In the genomic region with DNA sequence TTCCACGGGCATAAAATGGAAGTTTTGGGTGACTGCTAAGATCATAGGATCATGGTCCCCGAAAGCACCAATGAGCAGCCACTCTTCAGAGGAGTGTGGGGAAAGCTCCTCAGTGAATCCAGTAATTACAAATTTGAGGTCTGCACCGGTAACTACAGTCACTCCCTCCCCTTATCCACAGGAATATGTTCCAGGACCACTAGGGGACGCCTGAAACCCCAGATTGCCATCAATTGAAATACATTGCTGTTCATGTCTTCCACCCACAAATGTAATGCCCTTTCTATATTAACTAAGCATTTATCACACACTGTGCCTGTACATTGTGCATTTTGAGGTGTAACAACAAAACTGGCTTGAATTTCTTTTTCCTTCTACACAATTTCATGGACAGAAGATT, we compare ENCODE assay signal across 9 cellular contexts.
DNase-seq lines count a peak whose midpoint lies in the region; ATAC-seq, FAIRE-seq and TF ChIP-seq lines count a peak whose summit lies in the region.
"Had no signal": no experiment of that assay in that cellular context is flagged by ENCODE, and none has a peak within 500 bp of the region (broad histone marks: within the 10 kb centered on the region; RNA-seq: fewer than 3 reads in every experiment).

No MANE protein-coding gene starts in this region.

- POLR2A ChIA-PET in CD4-positive, alpha-beta memory T cell (lab: Charles Lee; ENCODE audit: partially characterized antibody) = no interaction called here

- no peak overlapping the region for H2AFZ ChIP-seq in osteoblast (ENCODE audit: low read length)

- H3K27me3 ChIP-seq in osteoblast (ENCODE audit: insufficient read depth, low read length) = no peaks in the 10 kb centered on the region
- no peaks in the 10 kb centered on the region for H3K27me3 ChIP-seq in CD4-positive, alpha-beta memory T cell (ENCODE audit: insufficient read depth, low read length)

- H3K27me3 Mint-ChIP-seq in CD4-positive, alpha-beta memory T cell = peaks cover 2% of the 10 kb centered on the region in 2 donors

- intact Hi-C loops in CD4-positive, alpha-beta memory T cell (cut with micrococcal nuclease) = no loop called here

- TF ChIP-seq CTCF in cardiac fibroblast (IDR thresholded peaks at IDR 0.05; ENCODE audit: low read depth, low read length) (peak; percentile 15), osteoblast (IDR thresholded peaks at IDR 0.05; ENCODE audit: extremely low read depth, low read depth, low read length) (no peak)

- H3K4me3 ChIP-seq in cardiac fibroblast (replicated peaks in 1 of 2; ENCODE audit: low read depth in 2 of 2, low read length in 2 of 2) (no peak overlapping the region), osteoblast (ENCODE audit: insufficient read depth, low read length) (no peak overlapping the region)
- no peak overlapping the region for H3K4me3 ChIP-seq in CD4-positive, alpha-beta memory T cell (ENCODE audit: low read length in 2 of 2)

- no peaks in the 10 kb centered on the region for H3K4me1 Mint-ChIP-seq in CD4-positive, alpha-beta memory T cell

- no peaks in the 10 kb centered on the region for H3K36me3 Mint-ChIP-seq in activated naive CD4-positive, alpha-beta T cell treated with anti-CD3 and anti-CD28 coated beads, Interleukin-2, amount 50 U/mL, for 72 hours
- H3K36me3 Mint-ChIP-seq in CD4-positive, alpha-beta memory T cell = no peaks in the 10 kb centered on the region

- H3K79me2 ChIP-seq in osteoblast (ENCODE audit: insufficient read depth, low read length) = no peaks in the 10 kb centered on the region

- no peaks in the 10 kb centered on the region for H4K20me1 ChIP-seq in osteoblast (ENCODE audit: insufficient read depth, low read length)

- DNase-seq in AML-193 (lab: John Stamatoyannopoulos, UW) (peak; percentile 16 to 18), H54 (ENCODE audit: insufficient read length, low spot score) (peak; percentile 5), NCI-H748 (lab: John Stamatoyannopoulos, UW; ENCODE audit: unreplicated experiment) (peak; percentile 93), cardiac fibroblast (ENCODE audit: low read depth in 2 of 2) (no peak), osteoblast (ENCODE audit: insufficient read length, low spot score, missing footprints) (no peak)
- no peak for DNase-seq in activated naive CD4-positive, alpha-beta T cell treated with anti-CD3 and anti-CD28 coated beads, Interleukin-2, amount 50 U/mL, for 72 hours (ENCODE audit: low spot score in 2 of 2)
- no peak for DNase-seq in CD4-positive, alpha-beta memory T cell

- H3K9me3 Mint-ChIP-seq in activated naive CD4-positive, alpha-beta T cell treated with anti-CD3 and anti-CD28 coated beads, Interleukin-2, amount 50 U/mL, for 72 hours = no peaks in the 10 kb centered on the region
- H3K9me3 Mint-ChIP-seq in CD4-positive, alpha-beta memory T cell = peaks cover 0 to 3% (median 0%) of the 10 kb centered on the region in 8 donors

- H3K27ac ChIP-seq in osteoblast (ENCODE audit: low read depth, low read length) = no peak overlapping the region
- no peak overlapping the region for H3K27ac ChIP-seq in CD4-positive, alpha-beta memory T cell (ENCODE audit: low read depth, low read length)

- TF ChIP-seq POLR2A in H54 (IDR thresholded peaks at IDR 0.05; ENCODE audit: low read depth, low read length) = no peak

- no peak overlapping the region for H3K4me2 ChIP-seq in osteoblast (ENCODE audit: insufficient read depth, low read length)

- no peaks in the 10 kb centered on the region for H3K9me3 ChIP-seq in osteoblast (ENCODE audit: low read depth, low read length)
- H3K9me3 ChIP-seq in CD4-positive, alpha-beta memory T cell (ENCODE audit: control insufficient read depth in 1 of 2, low read length in 2 of 2) = no peaks in the 10 kb centered on the region

- CTCF ChIA-PET in CD4-positive, alpha-beta memory T cell (lab: Charles Lee; ENCODE audit: partially characterized antibody) = interaction anchor here (1.4 to 1.6 kb wide), 2 partner anchors 10 to 16 kb away, joined by 3 to 4 read pairs; no protein-coding TSS in a partner anchor

- H3K4me3 Mint-ChIP-seq in CD4-positive, alpha-beta memory T cell = no peak overlapping the region

- no peak for ATAC-seq in activated naive CD4-positive, alpha-beta T cell treated with anti-CD3 and anti-CD28 coated beads, Interleukin-2, amount 50 U/mL, for 72 hours
- no peak for ATAC-seq in GM18907 (IDR thresholded peaks at IDR 0.05; ENCODE audit: unreplicated experiment)

- no peaks in the 10 kb centered on the region for H3K4me1 ChIP-seq in osteoblast (ENCODE audit: insufficient read depth, low read length)
- H3K4me1 ChIP-seq in CD4-positive, alpha-beta memory T cell (ENCODE audit: insufficient read depth, low read length) = no peaks in the 10 kb centered on the region

- H3K27ac Mint-ChIP-seq in activated naive CD4-positive, alpha-beta T cell treated with anti-CD3 and anti-CD28 coated beads, Interleukin-2, amount 50 U/mL, for 72 hours = no peak overlapping the region
- no peak overlapping the region for H3K27ac Mint-ChIP-seq in CD4-positive, alpha-beta memory T cell

- no peak for FAIRE-seq in H54 (lab: Jason Lieb, UNC)
- FAIRE-seq: endothelial cell of umbilical vein had no signal

- no peaks in the 10 kb centered on the region for H3K36me3 ChIP-seq in osteoblast (ENCODE audit: insufficient read depth, low read length)
- H3K36me3 ChIP-seq in CD4-positive, alpha-beta memory T cell (ENCODE audit: insufficient read depth, low read length) = no peaks in the 10 kb centered on the region

Comparison
In these comparisons a context has a peak if more than half of its experiments do, and no peak if none do; other contexts are left out.
1. DNase-seq: peak in AML-193 (2 of 2), H54 (single experiment) and NCI-H748 (single experiment); none in cardiac fibroblast (0 of 2), osteoblast (single experiment), activated naive CD4-positive, alpha-beta T cell treated with anti-CD3 and anti-CD28 coated beads, Interleukin-2, amount 50 U/mL, for 72 hours (0 of 2) and CD4-positive, alpha-beta memory T cell (0 of 5).